ENCODE assay signal across 8 cellular contexts in genomic region chr11:117095301-117096139, GRCh38. TPM values are rescaled to one million over a fixed set of nuclear protein-coding genes. Genes with fewer than 3 reads are reported as not detected.
A peak's percentile ranks its signal among the peaks of the same experiment; 100 is the strongest.
DNase-seq lines count a peak whose midpoint lies in the region; ATAC-seq, FAIRE-seq and TF ChIP-seq lines count a peak whose summit lies in the region.

No MANE protein-coding gene starts in this region.

- H3K27ac ChIP-seq in OCI-LY1 (ENCODE audit: low read depth, low read length, poor library complexity, severe bottlenecking) (peak overlapping the region; percentile 88), pancreas (peak overlapping the region; percentile 3 to 96 (median 50))

- peak overlapping the region; percentile 99 for H3K4me2 ChIP-seq in OCI-LY1 (ENCODE audit: low read length)

- FAIRE-seq in pancreas (lab: Jason Lieb, UNC) (no peak), RCC 7860 (lab: Jason Lieb, UNC) (no peak)

- H2AFZ ChIP-seq in OCI-LY1 (ENCODE audit: low read length) = no peak overlapping the region

- peaks cover 74% of the 10 kb centered on the region for H3K79me2 ChIP-seq in OCI-LY1 (ENCODE audit: insufficient read depth, low read length)

- peaks cover 64 to 71% of the 10 kb centered on the region in 2 donors for H3K4me1 Mint-ChIP-seq in effector memory CD8-positive, alpha-beta T cell (ENCODE audit: low read depth in 2 of 2)

- 24 to 30% methylated on average over 9 of the region's 9 CpGs for WGBS in pancreas, 2 donors

- H3K4me1 ChIP-seq in OCI-LY1 (ENCODE audit: insufficient read depth, low read length, severe bottlenecking) (peaks cover 38% of the 10 kb centered on the region), pancreas (peaks cover 16 to 36% (median 28%) of the 10 kb centered on the region in 3 donors)

- peak; percentile 15 for ATAC-seq in effector memory CD8-positive, alpha-beta T cell (replicated peaks)
- peak in 1 of 4 donors; percentile 1 for ATAC-seq in pancreas
- ATAC-seq in omental fat pad (ENCODE audit: low FRiP score) = no peak

- peaks cover 15% of the 10 kb centered on the region for H3K36me3 ChIP-seq in OCI-LY1 (ENCODE audit: insufficient read depth, low read length)
- no peaks in the 10 kb centered on the region for H3K36me3 ChIP-seq in pancreas

- intact Hi-C loops in pancreas (cut with DNase I) = no loop called here

- DNase-seq in GM12865 (ENCODE audit: low read depth) (peak; percentile 14), pancreas (no peak), RCC 7860 (ENCODE audit: low spot score) (no peak), NCI-H146 (lab: John Stamatoyannopoulos, UW) (no peak), omental fat pad (ENCODE audit: low spot score) (no peak), kidney tubule cell (ENCODE audit: low spot score) (no peak)
- DNase-seq in effector memory CD8-positive, alpha-beta T cell = peak in 1 of 3 experiments; percentile 24

- H3K4me3 Mint-ChIP-seq in effector memory CD8-positive, alpha-beta T cell = peak overlapping the region; percentile 88 to 98

- H3K9ac ChIP-seq in OCI-LY1 (ENCODE audit: low read length) = peak overlapping the region; percentile 97

- H3K27me3 ChIP-seq in OCI-LY1 (ENCODE audit: insufficient read depth, low read length) (no peaks in the 10 kb centered on the region), pancreas (no peaks in the 10 kb centered on the region)

- no peaks in the 10 kb centered on the region for H3K9me2 ChIP-seq in OCI-LY1 (ENCODE audit: low read depth, low read length)

- peaks cover 83% of the 10 kb centered on the region for H3K36me3 Mint-ChIP-seq in effector memory CD8-positive, alpha-beta T cell (ENCODE audit: insufficient read depth)

- H3K27ac Mint-ChIP-seq in effector memory CD8-positive, alpha-beta T cell = peak overlapping the region; percentile 93 to 99

- no peaks in the 10 kb centered on the region for H3K27me3 Mint-ChIP-seq in effector memory CD8-positive, alpha-beta T cell

- peaks cover 4 to 7% of the 10 kb centered on the region in 2 donors for H3K9me3 Mint-ChIP-seq in effector memory CD8-positive, alpha-beta T cell

- TF ChIP-seq CTCF in GM12865 (IDR thresholded peaks at IDR 0.05; ENCODE audit: insufficient read depth, low read depth, low read length, missing control alignments) (no peak), OCI-LY1 (IDR thresholded peaks at IDR 0.05; ENCODE audit: low read length) (no peak), pancreas (IDR thresholded peaks at IDR 0.05) (no peak), omental fat pad (IDR thresholded peaks at IDR 0.05) (no peak)

- H3K9me3 ChIP-seq in OCI-LY1 (ENCODE audit: low read length) = no peaks in the 10 kb centered on the region
- H3K9me3 ChIP-seq in pancreas = no peaks in the 10 kb centered on the region

- H3K4me3 ChIP-seq in GM12865 (ENCODE audit: low read depth, low read length) (peak overlapping the region; percentile 95), OCI-LY1 (ENCODE audit: low read depth, low read length, poor library complexity, severe bottlenecking) (peak overlapping the region; percentile 99), pancreas (peak overlapping the region in 1 of 4 donors; percentile 76)

- no peaks in the 10 kb centered on the region for H3F3A ChIP-seq in OCI-LY1 (ENCODE audit: insufficient read depth, low read length)

- H4K20me1 ChIP-seq in OCI-LY1 (ENCODE audit: insufficient read depth, low read length) = no peaks in the 10 kb centered on the region

RNA-seq across cellular contexts. Expression of gene SIK3, which starts 2.7 kb away (rescaled TPM):
- total RNA-seq in pancreas (10 to 100 TPM; 22.5 to 27.3 (median 25.2) TPM), omental fat pad (10 to 100 TPM; 31.2 to 54.6 (median 50.2) TPM)
- 10 to 100 TPM; 11.1 to 16.2 TPM for polyA plus RNA-seq in pancreas

RNA-seq across cellular contexts. Expression of gene PAFAH1B2, which starts 48.6 kb away (rescaled TPM):
- 10 to 100 TPM; 21.8 to 47.7 (median 29.1) TPM for total RNA-seq in pancreas
- polyA plus RNA-seq in pancreas = 10 to 100 TPM; 14.8 to 19.4 TPM
- 100 to 1,000 TPM in 2 of 4 donors, 10 to 100 TPM in 2; 76.0 to 108 (median 98.6) TPM for total RNA-seq in omental fat pad
